In genomic region chr7:70505886-70506285, GRCh38 we compare ENCODE assay signal across 19 cellular contexts.
"Had no signal": no experiment of that assay in that cellular context is flagged by ENCODE, and none has a peak within 500 bp of the region (broad histone marks: within the 10 kb centered on the region; RNA-seq: fewer than 3 reads in every experiment).

No MANE protein-coding gene starts in this region.

- H3K36me3 Mint-ChIP-seq: activated CD4-positive, alpha-beta memory T cell treated with anti-CD3 and anti-CD28 coated beads for 36 hours; activated naive CD8-positive, alpha-beta T cell treated with anti-CD3 and anti-CD28 coated beads for 36 hours had no signal

- ATAC-seq: activated T-helper 17 cell treated with anti-CD3 and anti-CD28 coated beads, Interleukin-2, amount 50 U/mL, for 72 hours had no signal

- H3K4me1 Mint-ChIP-seq: activated B cell treated with CpG ODN at 0.5 μM for 24 hours; activated CD4-positive, alpha-beta T cell treated with anti-CD3 and anti-CD28 coated beads, Interleukin-2, amount 10 ng/mL, durations not matched to agents 7 days and 5 days; activated naive CD8-positive, alpha-beta T cell treated with anti-CD3 and anti-CD28 coated beads for 36 hours; activated T-helper 17 cell treated with anti-CD3 and anti-CD28 coated beads, Interleukin-2, amount 50 U/mL, for 72 hours; IgD-negative memory B cell had no signal

- H3K9me3 Mint-ChIP-seq: activated B cell treated with CpG ODN at 0.5 μM for 24 hours; activated CD4-positive, alpha-beta memory T cell treated with anti-CD3 and anti-CD28 coated beads for 36 hours; activated CD4-positive, alpha-beta T cell treated with anti-CD3 and anti-CD28 coated beads, Interleukin-2, amount 10 ng/mL, durations not matched to agents 7 days and 5 days; activated naive CD4-positive, alpha-beta T cell treated with anti-CD3 and anti-CD28 coated beads for 36 hours; activated naive CD8-positive, alpha-beta T cell treated with anti-CD3 and anti-CD28 coated beads for 36 hours; activated T-helper 17 cell treated with anti-CD3 and anti-CD28 coated beads, Interleukin-2, amount 50 U/mL, for 72 hours; IgD-negative memory B cell; T-helper 1 cell treated with Interleukin-12 subunit alpha and Interleukin-12 subunit beta and Interleukin-4 antibody, amounts not matched to agents 30 μg/mL and 1 μg/mL, for 36 hours had no signal

- H3K27ac Mint-ChIP-seq: activated B cell treated with CpG ODN at 0.5 μM for 24 hours; activated CD4-positive, alpha-beta memory T cell treated with anti-CD3 and anti-CD28 coated beads for 36 hours; activated CD4-positive, alpha-beta T cell treated with anti-CD3 and anti-CD28 coated beads, Interleukin-2, amount 10 ng/mL, durations not matched to agents 7 days and 5 days; activated naive CD4-positive, alpha-beta T cell treated with anti-CD3 and anti-CD28 coated beads for 36 hours; activated naive CD8-positive, alpha-beta T cell treated with anti-CD3 and anti-CD28 coated beads for 36 hours; activated T-helper 17 cell treated with anti-CD3 and anti-CD28 coated beads, Interleukin-2, amount 50 U/mL, for 72 hours; IgD-negative memory B cell; T-helper 1 cell treated with Interleukin-12 subunit alpha and Interleukin-12 subunit beta and Interleukin-4 antibody, amounts not matched to agents 30 μg/mL and 1 μg/mL, for 36 hours had no signal

- H3K4me3 Mint-ChIP-seq: activated B cell treated with CpG ODN at 0.5 μM for 24 hours; activated CD4-positive, alpha-beta memory T cell treated with anti-CD3 and anti-CD28 coated beads for 36 hours; activated CD4-positive, alpha-beta T cell treated with anti-CD3 and anti-CD28 coated beads, Interleukin-2, amount 10 ng/mL, durations not matched to agents 7 days and 5 days; activated naive CD4-positive, alpha-beta T cell treated with anti-CD3 and anti-CD28 coated beads for 36 hours; activated naive CD8-positive, alpha-beta T cell treated with anti-CD3 and anti-CD28 coated beads for 36 hours; activated T-helper 17 cell treated with anti-CD3 and anti-CD28 coated beads, Interleukin-2, amount 50 U/mL, for 72 hours; IgD-negative memory B cell; T-helper 1 cell treated with Interleukin-12 subunit alpha and Interleukin-12 subunit beta and Interleukin-4 antibody, amounts not matched to agents 30 μg/mL and 1 μg/mL, for 36 hours had no signal

- H3K27me3 Mint-ChIP-seq: activated B cell treated with CpG ODN at 0.5 μM for 24 hours; activated CD4-positive, alpha-beta memory T cell treated with anti-CD3 and anti-CD28 coated beads for 36 hours; activated CD4-positive, alpha-beta T cell treated with anti-CD3 and anti-CD28 coated beads, Interleukin-2, amount 10 ng/mL, durations not matched to agents 7 days and 5 days; activated naive CD8-positive, alpha-beta T cell treated with anti-CD3 and anti-CD28 coated beads for 36 hours; activated T-helper 17 cell treated with anti-CD3 and anti-CD28 coated beads, Interleukin-2, amount 50 U/mL, for 72 hours; IgD-negative memory B cell had no signal

- DNase-seq: activated B cell treated with CpG ODN at 0.5 μM for 24 hours; activated CD4-positive, alpha-beta memory T cell treated with anti-CD3 and anti-CD28 coated beads for 36 hours; activated CD4-positive, alpha-beta T cell treated with anti-CD3 and anti-CD28 coated beads for 1 hour; activated CD4-positive, alpha-beta T cell treated with anti-CD3 and anti-CD28 coated beads, Interleukin-2, amount 10 ng/mL, durations not matched to agents 7 days and 5 days; activated gamma-delta T cell; activated naive CD4-positive, alpha-beta T cell treated with anti-CD3 and anti-CD28 coated beads for 36 hours; activated naive CD8-positive, alpha-beta T cell treated with anti-CD3 and anti-CD28 coated beads for 36 hours; activated T-cell treated with anti-CD3 and anti-CD28 coated beads for 4 hours; activated T-cell treated with anti-CD3 and anti-CD28 coated beads, Interleukin-2, amount 50 U/mL, for 48 hours; brain microvascular endothelial cell; KG1; NCI-H187; NCI-H2081; NCI-H446 treated with DMSO at 0.1 percent for 48 hours; NK-92 treated with Interleukin-12 subunit alpha and Interleukin-12 subunit beta, amount 100 ng/mL, for 24 hours; Right ventricle myocardium superior had no signal
